Comparison of ENCODE assay signal across 8 cellular contexts in genomic region chr11:96156379-96156722, GRCh38.
DNase-seq lines count a peak whose midpoint lies in the region; ATAC-seq lines count a peak whose summit lies in the region.

No MANE protein-coding gene starts in this region.

- H3K36me3 Mint-ChIP-seq in stimulated activated naive CD8-positive, alpha-beta T cell treated with anti-CD3 and anti-CD28 coated beads, Interleukin-15, Interleukin-2, amounts not matched to agents 100 ng/mL and 50 ng/mL, for 24 hours (ENCODE audit: low read depth), result peaks cover 18% of the 10 kb centered on the region
- H3K36me3 Mint-ChIP-seq in naive B cell, result peaks cover 0 to 4% of the 10 kb centered on the region in 2 donors

- H3K27me3 Mint-ChIP-seq in stimulated activated naive CD8-positive, alpha-beta T cell treated with anti-CD3 and anti-CD28 coated beads, Interleukin-15, Interleukin-2, amounts not matched to agents 100 ng/mL and 50 ng/mL, for 24 hours, result no peaks in the 10 kb centered on the region
- no peaks in the 10 kb centered on the region for H3K27me3 Mint-ChIP-seq in naive B cell

- no peak for ATAC-seq in stimulated activated naive CD8-positive, alpha-beta T cell treated with anti-CD3 and anti-CD28 coated beads, Interleukin-15, Interleukin-2, amounts not matched to agents 100 U/mL and 50 U/mL, for 24 hours
- no peak for ATAC-seq in naive B cell (ENCODE audit: low read depth in 2 of 2)
- ATAC-seq in GM21526 (IDR thresholded peaks at IDR 0.05; ENCODE audit: low FRiP score, unreplicated experiment), result no peak
- no peak for ATAC-seq in GM18870 (IDR thresholded peaks at IDR 0.05; ENCODE audit: unreplicated experiment)
- no peak for ATAC-seq in HG02642 (IDR thresholded peaks at IDR 0.05; ENCODE audit: poor library complexity, unreplicated experiment)
- no peak for ATAC-seq in GM18868 (IDR thresholded peaks at IDR 0.05; ENCODE audit: unreplicated experiment)

- DNase-seq in stimulated activated naive CD8-positive, alpha-beta T cell treated with anti-CD3 and anti-CD28 coated beads, Interleukin-15, Interleukin-2, amounts not matched to agents 100 U/mL and 50 U/mL, for 24 hours, result no peak
- DNase-seq in dedifferentiated amniotic fluid mesenchymal stem cell (ENCODE audit: extremely low spot score) (peak; percentile 54), naive B cell (no peak)

- peak overlapping the region; percentile 59 for H3K4me3 Mint-ChIP-seq in stimulated activated naive CD8-positive, alpha-beta T cell treated with anti-CD3 and anti-CD28 coated beads, Interleukin-15, Interleukin-2, amounts not matched to agents 100 ng/mL and 50 ng/mL, for 24 hours
- H3K4me3 Mint-ChIP-seq in naive B cell, result peak overlapping the region in 1 of 8 donors; percentile 65

- peaks cover 78% of the 10 kb centered on the region for H3K4me1 Mint-ChIP-seq in stimulated activated naive CD8-positive, alpha-beta T cell treated with anti-CD3 and anti-CD28 coated beads, Interleukin-15, Interleukin-2, amounts not matched to agents 100 ng/mL and 50 ng/mL, for 24 hours (ENCODE audit: low read depth)
- peaks cover 28 to 48% (median 40%) of the 10 kb centered on the region in 3 donors for H3K4me1 Mint-ChIP-seq in naive B cell

- H3K9me3 Mint-ChIP-seq in stimulated activated naive CD8-positive, alpha-beta T cell treated with anti-CD3 and anti-CD28 coated beads, Interleukin-15, Interleukin-2, amounts not matched to agents 100 ng/mL and 50 ng/mL, for 24 hours, result no peaks in the 10 kb centered on the region
- H3K9me3 Mint-ChIP-seq in naive B cell, result no peaks in the 10 kb centered on the region

- peak overlapping the region; percentile 97 for H3K27ac Mint-ChIP-seq in stimulated activated naive CD8-positive, alpha-beta T cell treated with anti-CD3 and anti-CD28 coated beads, Interleukin-15, Interleukin-2, amounts not matched to agents 100 ng/mL and 50 ng/mL, for 24 hours
- H3K27ac Mint-ChIP-seq in naive B cell, result peak overlapping the region in 5 of 6 donors; percentile 28 to 85 (median 80)
